ENCODE assay signal across 22 cellular contexts in the genomic region with DNA sequence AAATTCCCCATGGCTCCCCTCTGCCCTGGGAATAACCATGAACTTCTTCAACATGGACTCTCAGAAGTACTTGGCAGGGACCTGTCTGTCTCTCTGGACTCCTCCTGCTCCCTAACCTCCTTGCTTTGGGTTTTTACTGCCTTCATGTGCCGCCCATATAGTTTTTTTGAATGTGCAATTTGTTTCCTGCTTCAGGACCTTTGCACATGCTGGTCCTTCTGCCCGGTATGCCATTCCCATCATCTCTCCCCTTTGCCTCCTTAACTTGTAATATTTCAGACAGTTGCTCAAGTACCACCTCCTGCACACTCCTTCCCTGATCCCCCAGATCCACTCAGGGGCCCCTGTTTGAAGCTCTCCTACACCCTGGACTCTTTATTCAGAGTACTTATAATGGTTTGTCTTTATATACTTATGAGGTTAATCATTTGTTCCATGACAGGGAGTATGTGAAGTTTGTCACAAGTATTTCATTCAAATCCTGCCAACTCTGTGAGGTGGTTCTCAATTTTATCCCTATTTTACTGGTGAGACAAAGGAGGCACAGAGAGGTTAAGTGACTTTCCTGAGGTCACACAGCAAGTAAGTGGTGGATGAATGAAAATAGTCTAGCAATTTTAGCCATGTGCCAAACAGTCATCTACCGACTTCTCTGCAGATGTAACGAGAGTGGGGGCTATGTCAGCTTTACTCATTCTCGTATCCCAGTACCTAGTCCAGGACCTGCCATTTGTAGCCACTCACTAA.
A peak's percentile ranks its signal among the peaks of the same experiment; 100 is the strongest.
DNase-seq lines count a peak whose midpoint lies in the region; ATAC-seq, FAIRE-seq and TF ChIP-seq lines count a peak whose summit lies in the region.
"Had no signal": no experiment of that assay in that cellular context is flagged by ENCODE, and none has a peak within 500 bp of the region (broad histone marks: within the 10 kb centered on the region; RNA-seq: fewer than 3 reads in every experiment).

No MANE protein-coding gene starts in this region.

- H3K18ac ChIP-seq in H1 (ENCODE audit: extremely low read depth, low read length) = no peak overlapping the region

- H3K14ac ChIP-seq in H1 (ENCODE audit: insufficient read length) = no peak overlapping the region

- H2BK120ac ChIP-seq in H1 (replicated peaks; ENCODE audit: low read depth, low read length) = no peak overlapping the region

- H4K20me1 ChIP-seq in K562 (replicated peaks; ENCODE audit: control insufficient read depth, insufficient read depth, low read length) (no peaks in the 10 kb centered on the region), H1 (replicated peaks in 1 of 2; ENCODE audit: control insufficient read depth in 1 of 2, insufficient read depth in 2 of 2, low read length in 2 of 2) (peaks cover 0 to 2% of the 10 kb centered on the region in 2 experiments)

- H2AK5ac ChIP-seq in H1 (ENCODE audit: low read depth, low read length) = no peak overlapping the region

- no peak overlapping the region for H4K8ac ChIP-seq in H1 (ENCODE audit: extremely low read depth, insufficient read depth, low read length)

- no peak overlapping the region for H3K4ac ChIP-seq in H1 (replicated peaks; ENCODE audit: insufficient read length, low read depth, low read length)

- H2BK20ac ChIP-seq in H1 (ENCODE audit: low read length) = no peak overlapping the region

- FAIRE-seq in A549 (lab: Jason Lieb, UNC) = no peak
- no peak for FAIRE-seq in K562 (lab: Jason Lieb, UNC)
- FAIRE-seq in H1 (lab: Jason Lieb, UNC) = no peak
- FAIRE-seq: GM12878 had no signal

- TF ChIP-seq RAD21 in A549 (conservative IDR thresholded peaks at IDR 0.05 in 1 of 2, IDR thresholded peaks at IDR 0.05 in 1 of 2) = no peak
- TF ChIP-seq RAD21 in K562 (CRISPR knock-in tag; conservative IDR thresholded peaks at IDR 0.05 in 1 of 2, IDR thresholded peaks at IDR 0.05 in 1 of 2) = no peak
- no peak for TF ChIP-seq RAD21 in H1 (IDR thresholded peaks at IDR 0.05 in 1 of 2, conservative IDR thresholded peaks at IDR 0.05 in 1 of 2; ENCODE audit: low read depth in 2 of 2, low read length in 2 of 2)

- H3K27ac ChIP-seq in A549 = no peak overlapping the region
- H3K27ac ChIP-seq in K562 (ENCODE audit: extremely low read depth, low read depth, low read length) = no peak overlapping the region
- no peak overlapping the region for H3K27ac ChIP-seq in H1 (ENCODE audit: low read depth, low read length)
- peak overlapping the region; percentile 55 to 77 for H3K27ac ChIP-seq in tibial artery
- H3K27ac ChIP-seq: HL-60 had no signal

- DNase-seq in A549 (ENCODE audit: low read depth in 1 of 2, low spot score in 1 of 2) (no peak), K562 (ENCODE audit: extremely low read depth in 1 of 4, low spot score in 3 of 4) (no peak), H1 (ENCODE audit: low read depth in 1 of 2, low spot score in 2 of 2) (no peak), tibial artery (no peak), ureter (ENCODE audit: low spot score) (no peak)
- no peak for DNase-seq in activated CD4-positive, alpha-beta T cell treated with anti-CD3 and anti-CD28 coated beads for 1 hour
- DNase-seq in activated effector memory CD4-positive, alpha-beta T cell treated with Interleukin-2 at 50 U/mL for 16 hours = no peak
- DNase-seq: 8988T; BE2C; C1 segment of cervical spinal cord; CD4-positive, CD25-positive, alpha-beta regulatory T cell; CD8-positive, alpha-beta memory T cell; COR-L47; DMS 273 treated with DMSO at 0.1 percent for 48 hours; DMS53; DND-41; EL; GOT3; H9; IMR-90 had no signal

- no peaks in the 10 kb centered on the region for H3K9me3 ChIP-seq in A549
- no peaks in the 10 kb centered on the region for H3K9me3 ChIP-seq in K562 (replicated peaks; ENCODE audit: control insufficient read depth, insufficient read depth, low read depth, low read length)
- no peaks in the 10 kb centered on the region for H3K9me3 ChIP-seq in H1 (ENCODE audit: insufficient read depth in 2 of 2, low read depth in 1 of 2, low read length in 1 of 2)
- H3K9me3 ChIP-seq in tibial artery = no peaks in the 10 kb centered on the region
- H3K9me3 ChIP-seq: BE2C had no signal

- H3K9ac ChIP-seq in K562 (ENCODE audit: insufficient read depth in 1 of 2, low read depth in 2 of 2, low read length in 2 of 2) (no peak overlapping the region), H1 (replicated peaks in 1 of 4; ENCODE audit: extremely low read depth in 1 of 4, low read depth in 3 of 4, low read length in 3 of 4) (no peak overlapping the region)

- CTCF ChIA-PET in A549 (lab: Yijun Ruan, JAX) (no interaction called here), K562 (lab: Yijun Ruan, JAX; ENCODE audit: low intra/inter-chr PET ratio) (no interaction called here), H1 (lab: Charles Lee; ENCODE audit: partially characterized antibody) (interaction anchor here (0.9 to 1.8 kb wide), 3 partner anchors 10 to 226 kb away, joined by 3 to 5 read pairs (median 3); no protein-coding TSS in a partner anchor)

- TF ChIP-seq POLR2A in A549 (IDR thresholded peaks at IDR 0.05; ENCODE audit: low read length) = no peak
- no peak for TF ChIP-seq POLR2A in K562 (conservative IDR thresholded peaks at IDR 0.05)
- TF ChIP-seq POLR2A in H1 (IDR thresholded peaks at IDR 0.05; ENCODE audit: control extremely low read depth in 1 of 2, low read depth in 2 of 2, low read length in 2 of 2) = no peak

- in situ Hi-C loops in K562 (cut with MboI) = no loop called here

- no peak overlapping the region for H2BK15ac ChIP-seq in H1 (ENCODE audit: low read length)

- H3K9me1 ChIP-seq in K562 (ENCODE audit: control insufficient read depth, insufficient read depth, low read length) = no peaks in the 10 kb centered on the region

- H4K91ac ChIP-seq in H1 (replicated peaks; ENCODE audit: insufficient read length, low read length) = no peak overlapping the region

- WGBS in A549 (ENCODE audit: missing lambda C conversion rate) = 38% methylated on average over 5 of the region's 5 CpGs
- 0% methylated on average over 5 of the region's 5 CpGs for WGBS in K562 (ENCODE audit: insufficient coverage, low coverage, missing lambda C conversion rate)
- 90% methylated on average over 5 of the region's 5 CpGs; no CpG with 5 or more reads in 1 of the 2 experiments for WGBS in H1 (ENCODE audit: extremely low coverage in 1 of 2, insufficient coverage in 1 of 2, insufficient read length in 1 of 2, insufficient replicate concordance in 2 of 2, low coverage in 1 of 2, low lambda C conversion rate in 2 of 2, missing lambda C conversion rate in 1 of 2), 2 experiments

- H3K79me2 ChIP-seq in K562 (ENCODE audit: control insufficient read depth, insufficient read depth, low read length) (no peaks in the 10 kb centered on the region), H1 (ENCODE audit: control insufficient read depth in 1 of 2, insufficient read depth in 2 of 2, low read length in 2 of 2) (no peaks in the 10 kb centered on the region)

- no peak overlapping the region for H2AFZ ChIP-seq in K562 (ENCODE audit: low read depth, low read length)
- H2AFZ ChIP-seq in H1 (ENCODE audit: low read length) = no peak overlapping the region

- no peak overlapping the region for H4K5ac ChIP-seq in H1 (ENCODE audit: insufficient read length, low read depth, low read length)

- no TSS peak for BruUV-seq in K562 (replicated peaks; lab: Mats Ljungman, UMichigan)

- TF ChIP-seq EP300 in A549 (IDR thresholded peaks at IDR 0.05) = no peak
- TF ChIP-seq EP300 in K562 (IDR thresholded peaks at IDR 0.05; ENCODE audit: low read length) = no peak
- no peak for TF ChIP-seq EP300 in H1 (IDR thresholded peaks at IDR 0.05; ENCODE audit: borderline replicate concordance in 1 of 2, low read depth in 2 of 2, low read length in 2 of 2)

- H3K4me3 ChIP-seq in A549 (no peak overlapping the region), K562 (no peak overlapping the region), H1 (ENCODE audit: extremely low read depth in 1 of 4, insufficient read depth in 2 of 4, low read depth in 3 of 4, low read length in 4 of 4) (no peak overlapping the region), tibial artery (no peak overlapping the region)
- H3K4me3 ChIP-seq: GM12878 had no signal

- intact Hi-C loops in K562 (cut with micrococcal nuclease) = no loop called here
- intact Hi-C loops in tibial artery (cut with DNase I; ENCODE audit: low total_unique reads) = no loop called here

- H3K4me2 ChIP-seq in A549 (no peak overlapping the region), K562 (ENCODE audit: insufficient read depth, low read length) (no peak overlapping the region), H1 (ENCODE audit: insufficient read depth in 1 of 2, low read depth in 2 of 2, low read length in 2 of 2) (no peak overlapping the region)

- H3K23me2 ChIP-seq in H1 (ENCODE audit: low read depth, low read length) = no peaks in the 10 kb centered on the region

- ATAC-seq in A549 = no peak
- ATAC-seq in K562 = no peak
- ATAC-seq: GM12878 had no signal

- H3K4me1 ChIP-seq in A549 = no peaks in the 10 kb centered on the region
- H3K4me1 ChIP-seq in K562 (replicated peaks in 1 of 2; ENCODE audit: control insufficient read depth in 2 of 2, insufficient read depth in 2 of 2, low read length in 2 of 2) = no peaks in the 10 kb centered on the region; a peak in 1 of 5 replicates
- peaks cover 0 to 7% (median 1%) of the 10 kb centered on the region in 4 experiments; a peak in 3 of 7 replicates for H3K4me1 ChIP-seq in H1 (replicated peaks in 1 of 4; ENCODE audit: control insufficient read depth in 3 of 4, insufficient read depth in 4 of 4, low read length in 3 of 4)
- peaks cover 0 to 88% (median 73%) of the 10 kb centered on the region in 4 donors for H3K4me1 ChIP-seq in tibial artery
- H3K4me1 ChIP-seq: BE2C had no signal

- no peak overlapping the region for H2BK12ac ChIP-seq in H1 (ENCODE audit: low read depth, low read length)

- H3K79me1 ChIP-seq in H1 (ENCODE audit: low read depth, low read length) = no peaks in the 10 kb centered on the region

- no peak overlapping the region for H3K23ac ChIP-seq in H1 (ENCODE audit: insufficient read length)

- POLR2A ChIA-PET in A549 (lab: Yijun Ruan, JAX) = no interaction called here
- POLR2A ChIA-PET in K562 (lab: Yijun Ruan, JAX) = interaction anchor here (0.7 to 1.0 kb wide), 3 partner anchors 11 to 402 kb away, joined by 3 to 7 read pairs (median 3); no protein-coding TSS in a partner anchor
- POLR2A ChIA-PET in H1 (lab: Charles Lee; ENCODE audit: partially characterized antibody) = no interaction called here

- H3K36me3 ChIP-seq in K562 (ENCODE audit: control insufficient read depth, insufficient read depth, low read length) (no peaks in the 10 kb centered on the region), H1 (ENCODE audit: control insufficient read depth in 2 of 4, insufficient read depth in 4 of 4, low read length in 3 of 4) (no peaks in the 10 kb centered on the region), tibial artery (no peaks in the 10 kb centered on the region)
- H3K36me3 ChIP-seq: BE2C had no signal

- H2BK5ac ChIP-seq in H1 (ENCODE audit: low read depth, low read length) = no peak overlapping the region

- H3K56ac ChIP-seq in H1 (replicated peaks; ENCODE audit: insufficient read length, low read depth, low read length) = no peak overlapping the region

- TF ChIP-seq CTCF in A549 (IDR thresholded peaks at IDR 0.05) = no peak
- no peak for TF ChIP-seq CTCF in K562 (IDR thresholded peaks at IDR 0.05 in 2 of 3, conservative IDR thresholded peaks at IDR 0.05 in 1 of 3; ENCODE audit: insufficient read depth in 2 of 3, low read depth in 1 of 3, low read length in 3 of 3)
- no peak for TF ChIP-seq CTCF in H1 (IDR thresholded peaks at IDR 0.05; ENCODE audit: control extremely low read depth in 1 of 3, insufficient read depth in 1 of 3, low read depth in 1 of 3, low read length in 3 of 3)
- no peak for TF ChIP-seq CTCF in tibial artery (IDR thresholded peaks at IDR 0.05)

- H3K27me3 ChIP-seq in K562 (ENCODE audit: control insufficient read depth in 2 of 2, insufficient read depth in 2 of 2, low read length in 2 of 2) (peaks cover 13 to 45% of the 10 kb centered on the region in 2 experiments; a peak in 4 of 5 replicates), H1 (replicated peaks in 1 of 4; ENCODE audit: control insufficient read depth in 3 of 4, extremely low read depth in 1 of 4, insufficient read depth in 3 of 4, low read length in 3 of 4) (no peaks in the 10 kb centered on the region), tibial artery (no peaks in the 10 kb centered on the region)
- H3K27me3 ChIP-seq: BE2C had no signal

Comparison
In these comparisons a context has a peak if more than half of its experiments do, and no peak if none do; other contexts are left out.
1. H3K27ac ChIP-seq: peak in tibial artery (2 of 2); none in A549 (0 of 2), K562 (single experiment) and H1 (single experiment).